Comparison of ENCODE assay signal across 8 cellular contexts in the genomic region with DNA sequence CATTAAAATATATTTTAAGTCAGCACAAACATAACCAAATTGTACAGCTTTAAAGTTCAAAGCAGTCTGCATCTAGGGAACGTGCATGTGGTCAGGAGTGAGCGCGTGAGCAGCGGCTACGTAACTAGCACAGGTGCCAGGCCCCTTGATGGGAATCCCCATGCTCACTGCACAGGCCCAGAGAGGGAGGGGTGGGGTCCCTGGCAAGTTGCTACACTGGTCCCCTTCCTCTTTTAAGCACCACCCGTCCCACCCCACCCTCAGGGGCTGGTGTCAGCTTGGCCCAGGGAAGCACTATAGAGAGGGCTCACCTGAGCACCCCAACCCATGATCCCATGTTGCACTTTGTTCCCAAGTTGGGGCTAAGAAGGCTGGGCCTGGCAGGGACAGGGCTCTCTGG. TPM values are rescaled to one million over a fixed set of nuclear protein-coding genes. Genes with fewer than 3 reads are reported as not detected.
A peak's percentile ranks its signal among the peaks of the same experiment; 100 is the strongest.
DNase-seq lines count a peak whose midpoint lies in the region; ATAC-seq and TF ChIP-seq lines count a peak whose summit lies in the region.

No MANE protein-coding gene starts in this region.

- no peaks in the 10 kb centered on the region for H3K27me3 ChIP-seq in GM23248 (replicated peaks; ENCODE audit: insufficient read depth)
- H3K27me3 ChIP-seq in esophagus (ENCODE audit: control insufficient read depth in 1 of 2, insufficient read depth in 2 of 2, low read length in 2 of 2), result no peaks in the 10 kb centered on the region
- H3K27me3 ChIP-seq in ovary, result no peaks in the 10 kb centered on the region

- no peaks in the 10 kb centered on the region for H3K9me2 ChIP-seq in GM23248 (ENCODE audit: insufficient read depth)

- peaks cover 10% of the 10 kb centered on the region; the same call in 1 of the 2 replicates for H3F3A ChIP-seq in GM23248 (ENCODE audit: insufficient read depth)

- no peaks in the 10 kb centered on the region for H4K20me1 ChIP-seq in GM23248 (ENCODE audit: insufficient read depth)

- H3K4me3 ChIP-seq in GM23248 (peak overlapping the region; percentile 80), esophagus (ENCODE audit: low read depth in 1 of 2, low read length in 2 of 2) (peak overlapping the region; percentile 60 to 63), ovary (peak overlapping the region; percentile 96)

- H3K4me2 ChIP-seq in GM23248 (ENCODE audit: unreplicated experiment), result peak overlapping the region; percentile 90

- H3K27ac ChIP-seq in GM23248 (peak overlapping the region; percentile 96), esophagus (ENCODE audit: low read depth in 2 of 2, low read length in 1 of 2) (peak overlapping the region; percentile 91 to 97), ovary (peak overlapping the region; percentile 33 to 87)

- no peak for TF ChIP-seq POLR2A in ovary (IDR thresholded peaks at IDR 0.05)

- intact Hi-C loops in ovary (cut with DNase I), result loop anchor here in 1 of 4 donors (5.0 kb wide), 1 partner anchor 63 kb away; a partner anchor contains a TSS

- peak overlapping the region; percentile 100 for H3K9ac ChIP-seq in GM23248

- no peak for ATAC-seq in GM18907 (IDR thresholded peaks at IDR 0.05; ENCODE audit: unreplicated experiment)

- WGBS in GM23248 (ENCODE audit: low coverage in 1 of 2, low lambda C conversion rate in 2 of 2, missing lambda C conversion rate in 2 of 2), 2 experiments, result 15 to 17% methylated on average over 6 of the region's 6 CpGs
- 11 to 19% methylated on average over 6 of the region's 6 CpGs for WGBS in esophagus, 2 donors
- WGBS in ovary, 3 donors, result 17 to 32% (median 26%) methylated on average over 6 of the region's 6 CpGs

- H2AFZ ChIP-seq in GM23248, result peak overlapping the region; percentile 67; the same call in 1 of the 2 replicates

- H3K36me3 ChIP-seq in GM23248 (ENCODE audit: low read depth) (0 out of 2 replicates have a peak, but pooled peaks cover 3% of the 10 kb centered on the region), esophagus (ENCODE audit: control insufficient read depth in 2 of 2, insufficient read depth in 2 of 2, low read length in 1 of 2) (peaks cover 16 to 39% of the 10 kb centered on the region in 2 donors), ovary (no peaks in the 10 kb centered on the region)

- in situ Hi-C loops in GM23248 (cut with MboI), result no loop called here

- H3K9me3 ChIP-seq in GM23248 (ENCODE audit: low read depth) (no peaks in the 10 kb centered on the region), esophagus (ENCODE audit: control insufficient read depth in 2 of 2, insufficient read depth in 1 of 2, low read depth in 1 of 2, low read length in 1 of 2) (no peaks in the 10 kb centered on the region), ovary (no peaks in the 10 kb centered on the region)

- no peak for TF ChIP-seq EP300 in ovary (IDR thresholded peaks at IDR 0.05)

- peaks cover 18% of the 10 kb centered on the region for H3K79me2 ChIP-seq in GM23248 (ENCODE audit: insufficient read depth)

- no peak for TF ChIP-seq CTCF in ovary (IDR thresholded peaks at IDR 0.05)

- DNase-seq in GM23248 (no peak), T-helper 1 cell (peak; percentile 25 to 46 (median 33)), ovary (peak in 3 of 5 donors; percentile 51 to 53 (median 51)), SIG-M5 (lab: John Stamatoyannopoulos, UW) (no peak), NCI-H526 treated with DMSO at 0.1 percent for 48 hours (lab: John Stamatoyannopoulos, UW) (no peak)
- DNase-seq in activated CD8-positive, alpha-beta memory T cell treated with anti-CD3 and anti-CD28 coated beads, Interleukin-2, amount 50 U/mL, for 4 hours, result no peak

- H3K4me1 ChIP-seq in GM23248 (ENCODE audit: insufficient read depth) (peaks cover 7% of the 10 kb centered on the region; the same call in 1 of the 2 replicates), esophagus (ENCODE audit: control insufficient read depth in 2 of 2, insufficient read depth in 2 of 2, low read length in 1 of 2) (peaks cover 0 to 15% of the 10 kb centered on the region in 2 donors), ovary (ENCODE audit: insufficient read depth) (peaks cover 5% of the 10 kb centered on the region)

RNA-seq across cellular contexts. Expression of a gene that starts 0.8 kb away (rescaled TPM):
- 36.2 and 37.8 TPM in 2 replicates for total RNA-seq in GM23248 (2014; rRNA removed; shearing (Covaris generic))
- polyA plus RNA-seq in GM23248 (2016; fragmentation: Nextera tagmentation; extraction: Ambion mirVana) (22.8 and 24.1 TPM in 2 replicates), esophagus (10 to 100 TPM; 17.7 to 32.1 TPM), ovary (1 to 10 TPM; 4.7 to 9.4 TPM)
- 10 to 100 TPM; 14.5 to 38.5 (median 29.2) TPM for total RNA-seq in ovary

RNA-seq across cellular contexts. Expression of a gene that starts 5.1 kb away (rescaled TPM):
- total RNA-seq in GM23248 (2014; rRNA removed; shearing (Covaris generic)), result 3.2 TPM in 1 of 2 replicates, not detected in the other
- polyA plus RNA-seq in GM23248 (2016; fragmentation: Nextera tagmentation; extraction: Ambion mirVana) (0.18 and 0.25 TPM in 2 replicates), esophagus (1 to 10 TPM in 1 of 2 donors, under 1 TPM in 1; 1.00 to 1.4 TPM), ovary (under 1 TPM in 1 of 2 donors, not detected in 1; 0.77 TPM)
- total RNA-seq in ovary, result 1 to 10 TPM in 1 of 7 donors, under 1 TPM in 3, not detected in 3; 0.22 to 2.0 (median 0.31) TPM

RNA-seq across cellular contexts. Expression of a gene that starts 35.2 kb away (rescaled TPM):
- total RNA-seq in GM23248 (2014; rRNA removed; shearing (Covaris generic)), result 22.8 and 25.7 TPM in 2 replicates
- polyA plus RNA-seq in GM23248 (2016; fragmentation: Nextera tagmentation; extraction: Ambion mirVana), result 18.7 and 21.6 TPM in 2 replicates
- polyA plus RNA-seq in esophagus, result 10 to 100 TPM; 14.7 to 16.9 TPM
- 10 to 100 TPM; 15.9 to 37.6 (median 24.0) TPM for total RNA-seq in ovary
- polyA plus RNA-seq in ovary, result 10 to 100 TPM; 16.3 to 26.2 TPM

RNA-seq across cellular contexts. Expression of a gene that starts 35.3 kb away (rescaled TPM):
- 6.3 and 6.4 TPM in 2 replicates for total RNA-seq in GM23248 (2014; rRNA removed; shearing (Covaris generic))
- polyA plus RNA-seq in GM23248 (2016; fragmentation: Nextera tagmentation; extraction: Ambion mirVana), result 2.5 and 3.0 TPM in 2 replicates
- 10 to 100 TPM; 11.2 to 30.0 TPM for polyA plus RNA-seq in esophagus
- 10 to 100 TPM in 6 of 7 donors, 1 to 10 TPM in 1; 5.2 to 91.0 (median 17.3) TPM for total RNA-seq in ovary
- polyA plus RNA-seq in ovary, result 10 to 100 TPM in 1 of 2 donors, 1 to 10 TPM in 1; 3.5 to 31.3 TPM

RNA-seq across cellular contexts. Expression of a gene that starts 50.4 kb away (rescaled TPM):
- 108 and 126 TPM in 2 replicates for total RNA-seq in GM23248 (2014; rRNA removed; shearing (Covaris generic))
- polyA plus RNA-seq in GM23248 (2016; fragmentation: Nextera tagmentation; extraction: Ambion mirVana) (83.3 and 89.1 TPM in 2 replicates), esophagus (10 to 100 TPM; 21.0 to 53.0 TPM), ovary (10 to 100 TPM; 41.6 to 42.8 TPM)
- total RNA-seq in ovary, result 10 to 100 TPM; 33.7 to 90.9 (median 65.1) TPM

Comparison
In these comparisons a context has a peak if more than half of its experiments do, and no peak if none do; other contexts are left out.
1. DNase-seq: peak in T-helper 1 cell (5 of 5) and ovary (3 of 5); none in GM23248 (single experiment), SIG-M5 (single experiment), NCI-H526 treated with DMSO at 0.1 percent for 48 hours (single experiment) and activated CD8-positive, alpha-beta memory T cell treated with anti-CD3 and anti-CD28 coated beads, Interleukin-2, amount 50 U/mL, for 4 hours (single experiment).
2. Peak in every context shown above with its lines, with median percentiles within 50 percentile points of each other: H3K27ac ChIP-seq and H3K4me3 ChIP-seq.